ENCODE assay signal across 8 cellular contexts in the genomic region with DNA sequence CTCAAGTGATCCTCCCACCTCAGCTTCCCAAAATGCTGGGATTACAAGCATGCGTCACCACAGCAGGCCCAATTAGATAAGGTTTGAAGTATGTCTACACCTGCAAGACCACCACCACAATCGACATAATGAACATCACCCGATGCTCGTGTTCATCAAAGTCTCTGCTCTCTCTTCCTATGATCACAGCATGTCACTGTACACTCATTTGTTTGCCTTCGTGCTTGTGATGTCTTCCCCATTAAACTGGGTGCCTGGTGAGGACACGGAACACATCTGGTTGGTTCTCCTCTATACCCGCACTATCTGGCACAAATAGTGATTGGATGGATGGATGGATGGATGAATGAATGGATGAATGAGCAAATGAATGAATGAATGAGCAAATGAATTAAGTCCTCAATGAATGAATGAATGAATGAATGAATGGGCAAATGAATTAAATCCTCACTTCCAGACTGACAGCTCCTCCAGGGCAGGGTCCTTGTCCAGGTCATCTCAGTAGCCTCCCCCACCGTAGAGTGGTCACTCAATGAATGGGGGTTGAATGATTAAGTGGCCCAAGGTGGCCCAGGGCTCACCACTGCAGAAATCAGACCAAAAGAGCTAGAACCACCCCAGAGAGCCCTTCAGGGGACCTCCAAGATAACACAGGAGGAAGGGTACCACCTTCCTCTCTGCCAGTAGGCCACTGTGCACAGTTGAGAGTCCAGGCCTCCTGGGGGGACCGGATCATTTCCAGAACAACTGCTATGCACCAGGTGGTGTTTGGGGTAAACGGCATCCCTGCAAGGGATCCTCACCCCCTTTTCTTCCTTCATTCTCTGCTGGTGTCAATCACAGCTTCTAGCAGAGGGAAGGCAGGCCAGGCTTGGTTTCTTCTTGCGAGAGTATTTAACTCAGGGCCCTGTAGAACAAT. TPM values are rescaled to one million over a fixed set of nuclear protein-coding genes. Genes with fewer than 3 reads are reported as not detected.
A peak's percentile ranks its signal among the peaks of the same experiment; 100 is the strongest.
DNase-seq lines count a peak whose midpoint lies in the region; ATAC-seq and TF ChIP-seq lines count a peak whose summit lies in the region.

No MANE protein-coding gene starts in this region.

- peaks cover 11% of the 10 kb centered on the region for H3K36me3 Mint-ChIP-seq in IgD-negative memory B cell
- peaks cover 52% of the 10 kb centered on the region for H3K36me3 Mint-ChIP-seq in activated CD4-positive, alpha-beta memory T cell treated with anti-CD3 and anti-CD28 coated beads for 36 hours

- H3K9me3 Mint-ChIP-seq in IgD-negative memory B cell: no peaks in the 10 kb centered on the region
- no peaks in the 10 kb centered on the region for H3K9me3 Mint-ChIP-seq in activated CD4-positive, alpha-beta memory T cell treated with anti-CD3 and anti-CD28 coated beads for 36 hours

- H3K27me3 Mint-ChIP-seq in IgD-negative memory B cell: no peaks in the 10 kb centered on the region
- H3K27me3 Mint-ChIP-seq in activated CD4-positive, alpha-beta memory T cell treated with anti-CD3 and anti-CD28 coated beads for 36 hours: peaks cover 10% of the 10 kb centered on the region

- H3K4me3 Mint-ChIP-seq in IgD-negative memory B cell: peak overlapping the region; percentile 39 to 96 (median 64)
- peak overlapping the region; percentile 97 for H3K4me3 Mint-ChIP-seq in activated CD4-positive, alpha-beta memory T cell treated with anti-CD3 and anti-CD28 coated beads for 36 hours

- intact Hi-C loops in activated CD4-positive, alpha-beta memory T cell treated with anti-CD3 and anti-CD28 coated beads for 36 hours (cut with micrococcal nuclease): no loop called here

- TF ChIP-seq CTCF in foreskin fibroblast (IDR thresholded peaks at IDR 0.05; ENCODE audit: low read depth, low read length): no peak

- H3K4me3 ChIP-seq in foreskin fibroblast (ENCODE audit: low read depth in 1 of 2, low read length in 2 of 2): no peak overlapping the region

- DNase-seq in DMS114 treated with DMSO at 0.1 percent for 48 hours (lab: John Stamatoyannopoulos, UW; ENCODE audit: unreplicated experiment) (peak; percentile 59), foreskin fibroblast (peak; percentile 57 to 76), CD1c-positive myeloid dendritic cell (ENCODE audit: extremely low spot score) (no peak), superior temporal gyrus (ENCODE audit: extremely low spot score) (no peak)
- DNase-seq in activated CD4-positive, alpha-beta memory T cell treated with anti-CD3 and anti-CD28 coated beads for 36 hours: peak; percentile 49
- DNase-seq in stimulated activated CD4-positive, alpha-beta T cell treated with anti-CD3 and anti-CD28 coated beads, Interleukin-4, amount 100 ng/mL, for 1 hour: peak; percentile 20

- H3K27ac Mint-ChIP-seq in IgD-negative memory B cell: peak overlapping the region; percentile 77 to 94 (median 94)
- H3K27ac Mint-ChIP-seq in activated CD4-positive, alpha-beta memory T cell treated with anti-CD3 and anti-CD28 coated beads for 36 hours: peak overlapping the region; percentile 94

- POLR2A ChIA-PET in activated CD4-positive, alpha-beta memory T cell treated with anti-CD3 and anti-CD28 coated beads for 36 hours (lab: Charles Lee): interaction anchor here (0.8 to 2.1 kb wide), 6 partner anchors 9 to 176 kb away, joined by 3 to 5 read pairs (median 4); no protein-coding TSS in a partner anchor

- CTCF ChIA-PET in activated CD4-positive, alpha-beta memory T cell treated with anti-CD3 and anti-CD28 coated beads for 36 hours (lab: Charles Lee): interaction anchor here (1.3 to 4.7 kb wide), 3 partner anchors 31 to 179 kb away, joined by 4 to 32 read pairs (median 14); no protein-coding TSS in a partner anchor

- no peak for ATAC-seq in GM18502 (IDR thresholded peaks at IDR 0.05; ENCODE audit: poor library complexity, unreplicated experiment)

- H3K4me1 Mint-ChIP-seq in IgD-negative memory B cell: peaks cover 29 to 37% (median 32%) of the 10 kb centered on the region in 3 donors
- peaks cover 33% of the 10 kb centered on the region for H3K4me1 Mint-ChIP-seq in activated CD4-positive, alpha-beta memory T cell treated with anti-CD3 and anti-CD28 coated beads for 36 hours (ENCODE audit: low read depth)

RNA-seq across cellular contexts. Expression of a gene that starts 4.9 kb away (rescaled TPM):
- 10,465 TPM for polyA plus RNA-seq in IgD-negative memory B cell
- total RNA-seq in activated CD4-positive, alpha-beta memory T cell treated with anti-CD3 and anti-CD28 coated beads for 36 hours: 1,000 to 10,000 TPM; 9,547 to 9,912 TPM

RNA-seq across cellular contexts. Expression of a gene that starts 11.9 kb away (rescaled TPM):
- polyA plus RNA-seq in IgD-negative memory B cell: 1.3 TPM
- total RNA-seq in activated CD4-positive, alpha-beta memory T cell treated with anti-CD3 and anti-CD28 coated beads for 36 hours: 1 to 10 TPM; 8.1 to 8.2 TPM

Comparison
In these comparisons a context has a peak if more than half of its experiments do, and no peak if none do; other contexts are left out.
1. DNase-seq: peak in DMS114 treated with DMSO at 0.1 percent for 48 hours (single experiment), activated CD4-positive, alpha-beta memory T cell treated with anti-CD3 and anti-CD28 coated beads for 36 hours (single experiment), foreskin fibroblast (2 of 2) and stimulated activated CD4-positive, alpha-beta T cell treated with anti-CD3 and anti-CD28 coated beads, Interleukin-4, amount 100 ng/mL, for 1 hour (single experiment); none in CD1c-positive myeloid dendritic cell (single experiment) and superior temporal gyrus (single experiment).